ENCODE assay signal across 17 cellular contexts in the genomic region with DNA sequence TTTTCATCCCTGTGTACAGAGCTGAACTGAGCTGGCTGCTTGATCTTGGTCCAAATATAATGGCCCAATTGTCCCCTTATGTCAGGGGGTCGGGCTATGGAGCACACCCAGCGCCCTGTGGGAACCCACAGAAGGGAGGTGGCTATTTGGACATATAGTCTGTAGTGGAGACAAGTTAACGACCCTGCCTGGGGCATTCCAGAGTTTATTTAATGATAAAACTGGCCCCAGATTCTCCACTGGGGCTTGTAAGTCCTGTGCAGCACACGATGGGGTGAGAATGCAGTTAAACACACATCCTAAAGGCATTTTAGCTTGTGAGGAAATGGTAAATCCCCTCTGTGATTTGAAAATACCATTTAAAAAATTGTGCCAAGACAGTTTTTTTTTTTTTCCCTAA.
DNase-seq lines count a peak whose midpoint lies in the region; ATAC-seq and TF ChIP-seq lines count a peak whose summit lies in the region.
"Had no signal": no experiment of that assay in that cellular context is flagged by ENCODE, and none has a peak within 500 bp of the region (broad histone marks: within the 10 kb centered on the region; RNA-seq: fewer than 3 reads in every experiment).

No MANE protein-coding gene starts in this region.

- DNase-seq in AG10803 (ENCODE audit: low read depth) (peak; percentile 84), LHCN-M2 (ENCODE audit: low read depth) (peak; percentile 23), choroid plexus epithelial cell (ENCODE audit: low read depth) (peak; percentile 83), non-pigmented ciliary epithelial cell (ENCODE audit: low read depth) (peak; percentile 11), kidney tubule cell (ENCODE audit: low spot score) (no peak), SIG-M5 (lab: John Stamatoyannopoulos, UW) (no peak)
- DNase-seq: activated CD8-positive, alpha-beta T cell treated with anti-CD3 and anti-CD28 coated beads for 36 hours; activated T-cell treated with anti-CD3 and anti-CD28 coated beads, Interleukin-2, amount 50 U/mL, for 4 hours; caudate nucleus; effector CD4-positive, alpha-beta T cell; left cardiac atrium; NCI-H1436 treated with DMSO at 0.1 percent for 48 hours; stimulated activated CD4-positive, alpha-beta T cell treated with anti-CD3 and anti-CD28 coated beads, Interleukin-1b, Interleukin-23, amount 100 ng/mL, for 48 hours; T-cell had no signal

- ATAC-seq in HG02678 (IDR thresholded peaks at IDR 0.05; ENCODE audit: unreplicated experiment): no peak
- ATAC-seq in activated CD4-positive, CD25-positive, alpha-beta regulatory T cell treated with anti-CD3 and anti-CD28 coated beads, Interleukin-2, amount 50 U/mL, for 24 hours: no peak
- ATAC-seq: activated CD8-positive, alpha-beta T cell treated with anti-CD3 and anti-CD28 coated beads for 36 hours; activated T-cell treated with anti-CD3 and anti-CD28 coated beads, Interleukin-2, amount 50 U/mL, for 4 hours; left cardiac atrium; T-cell had no signal

- TF ChIP-seq CTCF in AG10803 (conservative IDR thresholded peaks at IDR 0.05; ENCODE audit: low read length): peak; percentile 9; the same call in 1 of the 2 replicates
- peak; percentile 15 for TF ChIP-seq CTCF in choroid plexus epithelial cell (conservative IDR thresholded peaks at IDR 0.05; ENCODE audit: low read depth, low read length)

- H3K4me3 ChIP-seq in AG10803 (ENCODE audit: low read length): no peak overlapping the region
- H3K4me3 ChIP-seq in choroid plexus epithelial cell (ENCODE audit: low read depth, low read length): no peak overlapping the region
- H3K4me3 ChIP-seq: vagina had no signal

Comparison
In these comparisons a context has a peak if more than half of its experiments do, and no peak if none do; other contexts are left out.
1. DNase-seq: peak in AG10803 (single experiment), LHCN-M2 (single experiment), choroid plexus epithelial cell (single experiment) and non-pigmented ciliary epithelial cell (single experiment); none in kidney tubule cell (single experiment) and SIG-M5 (single experiment).